In the genomic region with DNA sequence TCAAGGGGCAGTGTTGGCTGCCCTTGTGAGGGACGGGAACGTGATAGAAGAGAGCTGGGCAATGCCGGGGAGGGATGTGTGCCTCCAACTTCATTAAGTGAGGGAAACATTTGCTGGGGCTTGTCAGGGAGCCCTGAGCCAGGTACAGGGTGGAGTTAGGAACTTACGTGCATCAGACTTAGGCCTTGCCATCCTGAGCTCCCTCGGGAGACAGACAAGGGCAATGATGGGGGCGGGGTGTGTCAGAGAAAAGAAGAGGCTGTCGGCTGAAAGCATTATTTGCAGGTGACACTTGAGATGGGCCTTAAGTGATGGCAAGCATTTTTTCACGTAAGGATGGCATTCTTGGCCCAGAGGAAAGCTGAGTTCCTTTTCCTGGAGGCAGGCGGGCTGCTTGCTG, we compare ENCODE assay signal across 11 cellular contexts. TPM values are rescaled to one million over a fixed set of nuclear protein-coding genes. Genes with fewer than 3 reads are reported as not detected.
DNase-seq lines count a peak whose midpoint lies in the region; ATAC-seq and TF ChIP-seq lines count a peak whose summit lies in the region.
"Had no signal": no experiment of that assay in that cellular context is flagged by ENCODE, and none has a peak within 500 bp of the region (broad histone marks: within the 10 kb centered on the region; RNA-seq: fewer than 3 reads in every experiment).

No MANE protein-coding gene starts in this region.

- WGBS in transverse colon (ENCODE audit: low coverage in 1 of 2), 2 donors: 68 to 70% methylated on average over 3 to 9 of the region's 9 CpGs

- peak; percentile 66 for DNase-seq in NCI-H82 (lab: John Stamatoyannopoulos, UW)
- DNase-seq in NCI-H82 treated with DMSO at 0.1 percent for 48 hours (lab: John Stamatoyannopoulos, UW; ENCODE audit: unreplicated experiment): no peak
- DNase-seq in astrocyte of the spinal cord (ENCODE audit: low read depth, low spot score): no peak
- peak; percentile 62 for DNase-seq in left kidney (ENCODE audit: low read depth, low spot score)
- DNase-seq in transverse colon: no peak
- no peak for DNase-seq in SKM-1 treated with dmso at 0.1 percent for 144 hours (lab: John Stamatoyannopoulos, UW; ENCODE audit: unreplicated experiment)
- DNase-seq in inferior parietal cortex (ENCODE audit: extremely low spot score): no peak
- DNase-seq: activated CD8-positive, alpha-beta memory T cell treated with anti-CD3 and anti-CD28 coated beads, Interleukin-2, amount 10 ng/mL, durations not matched to agents 7 days and 5 days had no signal

- no peaks in the 10 kb centered on the region for H3K27me3 ChIP-seq in transverse colon

- TF ChIP-seq EP300 in transverse colon (IDR thresholded peaks at IDR 0.05; ENCODE audit: low read depth): no peak

- H3K36me3 ChIP-seq in transverse colon: peaks cover 0 to 24% (median 9%) of the 10 kb centered on the region in 4 donors

- peaks cover 12 to 28% (median 24%) of the 10 kb centered on the region in 4 donors for H3K4me1 ChIP-seq in transverse colon

- no peak for TF ChIP-seq POLR2A in transverse colon (IDR thresholded peaks at IDR 0.05)

- ATAC-seq in GM19452 (IDR thresholded peaks at IDR 0.05; ENCODE audit: unreplicated experiment): no peak
- ATAC-seq: activated CD8-positive, alpha-beta memory T cell treated with anti-CD3 and anti-CD28 coated beads, Interleukin-2, amount 10 ng/mL, durations not matched to agents 7 days and 5 days; Panc1 had no signal

- no peaks in the 10 kb centered on the region for H3K9me3 ChIP-seq in transverse colon

- TF ChIP-seq CTCF in astrocyte of the spinal cord (IDR thresholded peaks at IDR 0.05; ENCODE audit: low read depth, low read length) (no peak), transverse colon (IDR thresholded peaks at IDR 0.05) (no peak)

- in situ Hi-C loops in astrocyte of the spinal cord (cut with HindIII; ENCODE audit: low sequenced_read_pairs) (no loop called here), transverse colon (cut with MboI; ENCODE audit: low pct_ligation_motif_present in 1 of 4, low pct_unique_long_range_greater_than_20kb in 1 of 4, low sequenced_read_pairs in 3 of 4) (no loop called here)

- intact Hi-C loops in transverse colon (cut with DNase I; ENCODE audit: low total_unique reads): no loop called here

- peak overlapping the region; percentile 94 to 99 (median 97) for H3K27ac ChIP-seq in transverse colon
- H3K27ac ChIP-seq: HL-60 had no signal

- H3K4me3 ChIP-seq in astrocyte of the spinal cord (ENCODE audit: low read depth, low read length) (peak overlapping the region; percentile 34), transverse colon (peak overlapping the region in 2 of 4 donors; percentile 12 to 29)

RNA-seq across cellular contexts. Expression of gene FAM131A, which starts 1.6 kb away (rescaled TPM):
- 10 to 100 TPM; 18.5 to 41.1 (median 28.8) TPM for total RNA-seq in transverse colon

RNA-seq across cellular contexts. Expression of gene CLCN2, which starts 22.4 kb away (rescaled TPM):
- 100 to 1,000 TPM in 1 of 4 donors, 10 to 100 TPM in 3; 13.7 to 246 (median 73.1) TPM for total RNA-seq in transverse colon

RNA-seq across cellular contexts. Expression of gene POLR2H, which starts 22.5 kb away (rescaled TPM):
- 100 to 1,000 TPM in 3 of 4 donors, 10 to 100 TPM in 1; 74.4 to 206 (median 146) TPM for total RNA-seq in transverse colon

RNA-seq across cellular contexts. Expression of gene EIF4G1, which starts 24.6 kb away (rescaled TPM):
- total RNA-seq in transverse colon: 100 to 1,000 TPM; 135 to 453 (median 217) TPM

RNA-seq across cellular contexts. Expression of gene THPO, which starts 39.0 kb away (rescaled TPM):
- not detected for total RNA-seq in transverse colon
- total RNA-seq: activated CD8-positive, alpha-beta memory T cell treated with anti-CD3 and anti-CD28 coated beads, Interleukin-2, amount 10 ng/mL, durations not matched to agents 7 days and 5 days had no signal

Comparison
In these comparisons a context has a peak if more than half of its experiments do, and no peak if none do; other contexts are left out.
1. DNase-seq: peak in NCI-H82 (single experiment) and left kidney (single experiment); none in NCI-H82 treated with DMSO at 0.1 percent for 48 hours (single experiment), astrocyte of the spinal cord (single experiment), transverse colon (single experiment), SKM-1 treated with dmso at 0.1 percent for 144 hours (single experiment) and inferior parietal cortex (single experiment).